Comparison of ENCODE assay signal across 16 cellular contexts in genomic region chr13:95120650-95121049, GRCh38.
DNase-seq lines count a peak whose midpoint lies in the region; ATAC-seq and TF ChIP-seq lines count a peak whose summit lies in the region.
"Had no signal": no experiment of that assay in that cellular context is flagged by ENCODE, and none has a peak within 500 bp of the region (broad histone marks: within the 10 kb centered on the region; RNA-seq: fewer than 3 reads in every experiment).

No MANE protein-coding gene starts in this region.

- no peak overlapping the region for H2BK5ac ChIP-seq in neuronal stem cell (ENCODE audit: low read length)

- H3K4me1 ChIP-seq in Peyer's patch = no peaks in the 10 kb centered on the region
- peaks cover 0 to 5% of the 10 kb centered on the region in 2 donors for H3K4me1 ChIP-seq in neuronal stem cell (ENCODE audit: control insufficient read depth in 2 of 2, insufficient read depth in 1 of 2, low read depth in 1 of 2, low read length in 2 of 2)
- H3K4me1 ChIP-seq: BLaER1, HAP-1 had no signal

- H3K18ac ChIP-seq in neuronal stem cell (ENCODE audit: low read length) = peak overlapping the region; percentile 50

- H3K14ac ChIP-seq in neuronal stem cell (ENCODE audit: low read length) = no peak overlapping the region

- no peak for TF ChIP-seq CTCF in Peyer's patch (IDR thresholded peaks at IDR 0.05)

- no peak overlapping the region for H2AFZ ChIP-seq in neuronal stem cell (ENCODE audit: low read length)
- H2AFZ ChIP-seq: GM23248 had no signal

- H3K4me3 ChIP-seq in Peyer's patch (no peak overlapping the region), neuronal stem cell (ENCODE audit: low read length in 2 of 2) (no peak overlapping the region)
- H3K4me3 ChIP-seq: BLaER1, GM23248, HAP-1 had no signal

- no peak overlapping the region for H2AK5ac ChIP-seq in neuronal stem cell (ENCODE audit: low read depth, low read length)

- H3K36me3 ChIP-seq in Peyer's patch = no peaks in the 10 kb centered on the region
- no peaks in the 10 kb centered on the region for H3K36me3 ChIP-seq in neuronal stem cell (replicated peaks in 1 of 2; ENCODE audit: control insufficient read depth in 2 of 2, insufficient read depth in 2 of 2, low read length in 2 of 2)
- H3K36me3 ChIP-seq: HAP-1 had no signal

- peaks cover 20% of the 10 kb centered on the region for H3K36me3 Mint-ChIP-seq in activated naive CD4-positive, alpha-beta T cell treated with anti-CD3 and anti-CD28 coated beads, Interleukin-2, amount 50 U/mL, for 24 hours
- H3K36me3 Mint-ChIP-seq in activated naive CD4-positive, alpha-beta T cell treated with anti-CD3 and anti-CD28 coated beads, Interleukin-2, amount 50 U/mL, for 72 hours = peaks cover 19 to 24% of the 10 kb centered on the region in 2 donors

- H3K4me3 Mint-ChIP-seq in activated naive CD4-positive, alpha-beta T cell treated with anti-CD3 and anti-CD28 coated beads, Interleukin-2, amount 50 U/mL, for 24 hours = no peak overlapping the region
- H3K4me3 Mint-ChIP-seq: CD14-positive monocyte; CD4-positive, alpha-beta memory T cell had no signal

- no peak overlapping the region for H4K8ac ChIP-seq in neuronal stem cell (ENCODE audit: low read depth, low read length)

- WGBS in neuronal stem cell (ENCODE audit: extremely low coverage in 2 of 2, insufficient read length in 2 of 2, insufficient replicate concordance in 1 of 2), 2 donors = no CpG with 5 or more reads among the region's 2 CpGs

- H2BK12ac ChIP-seq in neuronal stem cell (ENCODE audit: low read length) = no peak overlapping the region

- H3K27me3 Mint-ChIP-seq in activated naive CD4-positive, alpha-beta T cell treated with anti-CD3 and anti-CD28 coated beads, Interleukin-2, amount 50 U/mL, for 24 hours = no peaks in the 10 kb centered on the region
- H3K27me3 Mint-ChIP-seq: CD4-positive, alpha-beta memory T cell had no signal

- DNase-seq in activated naive CD4-positive, alpha-beta T cell treated with anti-CD3 and anti-CD28 coated beads, Interleukin-2, amount 50 U/mL, for 72 hours (ENCODE audit: low spot score in 2 of 2) = no peak
- DNase-seq in Peyer's patch = peak in 2 of 3 donors; percentile 59 to 76
- no peak for DNase-seq in neuronal stem cell (ENCODE audit: low spot score)
- no peak for DNase-seq in NCI-H1694 (lab: John Stamatoyannopoulos, UW)
- no peak for DNase-seq in activated effector memory CD4-positive, alpha-beta T cell treated with Interleukin-2 at 50 U/mL for 16 hours
- DNase-seq: Calu3; CD4-positive, alpha-beta memory T cell; DMS79 treated with DMSO at 0.1 percent for 48 hours; GF-D8; GM23248 had no signal

- H3K4ac ChIP-seq in neuronal stem cell (ENCODE audit: low read length) = no peak overlapping the region

- H3K27me3 ChIP-seq in Peyer's patch (no peaks in the 10 kb centered on the region), neuronal stem cell (ENCODE audit: control insufficient read depth in 3 of 3, insufficient read depth in 3 of 3, low read depth in 1 of 3, low read length in 3 of 3) (no peaks in the 10 kb centered on the region)
- H3K27me3 ChIP-seq: BLaER1 had no signal

- no peak overlapping the region for H2BK120ac ChIP-seq in neuronal stem cell (ENCODE audit: low read depth, low read length)

- H3K9me3 Mint-ChIP-seq in activated naive CD4-positive, alpha-beta T cell treated with anti-CD3 and anti-CD28 coated beads, Interleukin-2, amount 50 U/mL, for 24 hours = no peaks in the 10 kb centered on the region
- no peaks in the 10 kb centered on the region for H3K9me3 Mint-ChIP-seq in activated naive CD4-positive, alpha-beta T cell treated with anti-CD3 and anti-CD28 coated beads, Interleukin-2, amount 50 U/mL, for 72 hours

- peaks cover 13% of the 10 kb centered on the region for H3K4me1 Mint-ChIP-seq in activated naive CD4-positive, alpha-beta T cell treated with anti-CD3 and anti-CD28 coated beads, Interleukin-2, amount 50 U/mL, for 24 hours
- H3K4me1 Mint-ChIP-seq: CD14-positive monocyte had no signal

- H3K23ac ChIP-seq in neuronal stem cell (ENCODE audit: low read depth, low read length, poor library complexity) = no peak overlapping the region

- H4K91ac ChIP-seq in neuronal stem cell (ENCODE audit: low read depth, low read length, poor library complexity) = no peak overlapping the region

- H3K9ac ChIP-seq in neuronal stem cell (ENCODE audit: low read depth, low read length, poor library complexity) = no peak overlapping the region
- H3K9ac ChIP-seq: BLaER1, GM23248 had no signal

- H3K4me2 ChIP-seq in neuronal stem cell (ENCODE audit: insufficient read depth, low read length, poor library complexity, severe bottlenecking) = no peak overlapping the region
- H3K4me2 ChIP-seq: BLaER1 had no signal

- no peaks in the 10 kb centered on the region for H3K9me3 ChIP-seq in Peyer's patch
- no peaks in the 10 kb centered on the region for H3K9me3 ChIP-seq in neuronal stem cell (replicated peaks in 1 of 2; ENCODE audit: control insufficient read depth in 2 of 2, insufficient read depth in 1 of 2, low read depth in 1 of 2, low read length in 2 of 2)
- H3K9me3 ChIP-seq: BLaER1, HAP-1 had no signal

- peak overlapping the region; percentile 13 for H3K27ac Mint-ChIP-seq in activated naive CD4-positive, alpha-beta T cell treated with anti-CD3 and anti-CD28 coated beads, Interleukin-2, amount 50 U/mL, for 24 hours
- peak overlapping the region in 1 of 2 donors; percentile 47 for H3K27ac Mint-ChIP-seq in activated naive CD4-positive, alpha-beta T cell treated with anti-CD3 and anti-CD28 coated beads, Interleukin-2, amount 50 U/mL, for 72 hours

- no peak overlapping the region for H2BK15ac ChIP-seq in neuronal stem cell (ENCODE audit: low read length)

- H3K27ac ChIP-seq in Peyer's patch (no peak overlapping the region), neuronal stem cell (replicated peaks; ENCODE audit: low read length) (no peak overlapping the region)
- H3K27ac ChIP-seq: 22Rv1, BLaER1, GM23248 had no signal

- no peak for ATAC-seq in activated naive CD4-positive, alpha-beta T cell treated with anti-CD3 and anti-CD28 coated beads, Interleukin-2, amount 50 U/mL, for 72 hours
- no peak for ATAC-seq in GM18517 (IDR thresholded peaks at IDR 0.05; ENCODE audit: unreplicated experiment)

- H3K79me1 ChIP-seq in neuronal stem cell (ENCODE audit: low read depth, low read length) = no peaks in the 10 kb centered on the region

- TF ChIP-seq POLR2A in Peyer's patch (IDR thresholded peaks at IDR 0.05) = no peak

Comparison
In these comparisons a context has a peak if more than half of its experiments do, and no peak if none do; other contexts are left out.
1. DNase-seq: peak in Peyer's patch (2 of 3); none in activated naive CD4-positive, alpha-beta T cell treated with anti-CD3 and anti-CD28 coated beads, Interleukin-2, amount 50 U/mL, for 72 hours (0 of 2), neuronal stem cell (single experiment), NCI-H1694 (single experiment) and activated effector memory CD4-positive, alpha-beta T cell treated with Interleukin-2 at 50 U/mL for 16 hours (single experiment).